ENCODE assay signal across 8 cellular contexts in the genomic region with DNA sequence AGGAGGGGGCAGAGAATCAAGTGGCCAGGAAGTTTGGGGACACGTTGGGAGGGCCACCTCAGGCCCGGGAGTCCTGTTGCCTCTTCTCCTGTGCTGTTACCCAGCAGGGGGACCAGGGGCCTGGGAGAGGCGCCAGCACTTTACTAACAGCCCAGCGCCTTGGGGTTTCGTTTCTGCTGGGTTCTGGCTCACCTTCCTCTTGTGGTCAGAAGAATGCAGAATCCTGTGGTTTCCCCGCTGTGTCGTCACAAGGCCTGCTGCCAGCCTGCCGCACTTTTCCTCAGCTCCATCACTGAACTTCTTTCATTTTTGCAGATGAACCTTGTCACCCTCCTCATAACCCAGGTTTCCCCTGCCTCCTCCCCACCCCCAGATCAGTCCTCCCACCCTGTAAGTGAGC.
DNase-seq lines count a peak whose midpoint lies in the region; ATAC-seq, FAIRE-seq and TF ChIP-seq lines count a peak whose summit lies in the region.

No MANE protein-coding gene starts in this region.

- WGBS in GM12878 (ENCODE audit: insufficient coverage, insufficient replicate concordance, low lambda C conversion rate, missing lambda C conversion rate): 0% methylated on average over 8 of the region's 8 CpGs

- peaks cover 24% of the 10 kb centered on the region for H3K4me1 Mint-ChIP-seq in memory B cell

- TF ChIP-seq RAD21 in GM12878 (IDR thresholded peaks at IDR 0.05; ENCODE audit: insufficient read depth, low read depth, low read length): no peak

- H3K27ac ChIP-seq in AG04450 (ENCODE audit: low read depth, low read length): peak overlapping the region; percentile 94
- peak overlapping the region; percentile 45 for H3K27ac ChIP-seq in GM12878 (ENCODE audit: control insufficient read depth, insufficient read depth)

- peaks cover 24% of the 10 kb centered on the region for H3K4me1 ChIP-seq in GM12878 (ENCODE audit: control insufficient read depth, insufficient read depth, low read length)

- peak overlapping the region; percentile 69 for H3K4me3 Mint-ChIP-seq in memory B cell

- H3K9me3 ChIP-seq in AG04450 (ENCODE audit: control insufficient read depth, insufficient read depth, low read length) (peaks cover 4% of the 10 kb centered on the region), GM12878 (replicated peaks; ENCODE audit: control insufficient read depth, insufficient read depth, low read length) (no peaks in the 10 kb centered on the region; the same call in 2 of the 3 replicates)

- intact Hi-C loops in GM12878 (cut with micrococcal nuclease; ENCODE audit: unreplicated experiment): loop anchor here (5.0 to 10.0 kb wide), 2 partner anchors 33 to 50 kb away; a partner anchor contains a TSS

- CTCF ChIA-PET in AG04450 (lab: Charles Lee) (interaction anchor here (0.5 to 7.8 kb wide), 6 partner anchors 13 to 292 kb away, joined by 3 to 376 read pairs (median 4); no protein-coding TSS in a partner anchor), GM12878 (lab: Yijun Ruan, JAX) (interaction anchor here (0.8 to 8.2 kb wide), 13 partner anchors 16 to 336 kb away, joined by 3 to 245 read pairs (median 4); a partner anchor contains a TSS)

- H3K4me2 ChIP-seq in GM12878 (ENCODE audit: control insufficient read depth, insufficient read depth): peak overlapping the region; percentile 65

- BruUV-seq in GM12878 (replicated peaks; lab: Mats Ljungman, UMichigan): no TSS peak

- no peak for FAIRE-seq in GM12878 (lab: Jason Lieb, UNC)

- H3K9me3 Mint-ChIP-seq in memory B cell: no peaks in the 10 kb centered on the region

- no peaks in the 10 kb centered on the region for H3K36me3 Mint-ChIP-seq in memory B cell

- H3K27ac Mint-ChIP-seq in memory B cell: peak overlapping the region; percentile 73

- SMC1A ChIA-PET in GM12878 (lab: Charles Lee; ENCODE audit: uncharacterized antibody, unreplicated experiment): interaction anchor here (1.0 to 2.5 kb wide), 10 partner anchors 16 to 251 kb away, joined by 3 to 23 read pairs (median 4); no protein-coding TSS in a partner anchor

- POLR2A ChIA-PET in AG04450 (lab: Yijun Ruan, JAX): no interaction called here
- POLR2A ChIA-PET in GM12878 (lab: Charles Lee): no interaction called here

- H3K27me3 Mint-ChIP-seq in memory B cell: no peaks in the 10 kb centered on the region

- H4K20me1 ChIP-seq in GM12878 (ENCODE audit: control insufficient read depth, insufficient read depth): no peaks in the 10 kb centered on the region

- H3K9ac ChIP-seq in GM12878 (ENCODE audit: control insufficient read depth, insufficient read depth, low read length): peak overlapping the region; percentile 38; the same call in 1 of the 2 replicates

- in situ Hi-C loops in GM12878 (cut with MboI): loop anchor here (5.0 kb wide), 1 partner anchor 157 kb away; no protein-coding TSS in a partner anchor

- H3K36me3 ChIP-seq in GM12878 (ENCODE audit: control insufficient read depth in 2 of 2, insufficient read depth in 2 of 2, low read length in 1 of 2): no peaks in the 10 kb centered on the region

- H3K79me2 ChIP-seq in GM12878 (ENCODE audit: control insufficient read depth, insufficient read depth, low read length): no peaks in the 10 kb centered on the region

- no peak for TF ChIP-seq EP300 in GM12878 (IDR thresholded peaks at IDR 0.05; ENCODE audit: borderline replicate concordance in 1 of 2, control insufficient read depth in 1 of 2, low read depth in 2 of 2, low read length in 2 of 2)

- peak; percentile 56 for ATAC-seq in GM19043 (IDR thresholded peaks at IDR 0.05; ENCODE audit: low read depth, unreplicated experiment)
- ATAC-seq in HG03439 (IDR thresholded peaks at IDR 0.05; ENCODE audit: unreplicated experiment): peak; percentile 43
- peak; percentile 76 for ATAC-seq in GM12878
- ATAC-seq in memory B cell (ENCODE audit: low read depth): peak; percentile 74
- ATAC-seq in GM21367 (IDR thresholded peaks at IDR 0.05; ENCODE audit: unreplicated experiment): no peak

- no peaks in the 10 kb centered on the region for H3K27me3 ChIP-seq in AG04450 (ENCODE audit: control insufficient read depth, insufficient read depth, low read length)
- H3K27me3 ChIP-seq in GM12878 (replicated peaks in 1 of 2; ENCODE audit: control insufficient read depth in 2 of 2, insufficient read depth in 2 of 2, low read length in 1 of 2): no peaks in the 10 kb centered on the region

- peak overlapping the region; percentile 54 for H2AFZ ChIP-seq in GM12878 (ENCODE audit: control insufficient read depth, low read depth, low read length)

- H3K4me3 ChIP-seq in AG04450 (ENCODE audit: low read depth, low read length): peak overlapping the region; percentile 18; the same call in 1 of the 2 replicates
- no peak overlapping the region for H3K4me3 ChIP-seq in GM12878

- DNase-seq in AG04450 (ENCODE audit: low read depth, low spot score): peak; percentile 93
- peak in 4 of 5 experiments; percentile 42 to 93 (median 70) for DNase-seq in T-helper 2 cell
- DNase-seq in GM12878 (ENCODE audit: low read depth, low spot score): peak; percentile 45
- DNase-seq in memory B cell (ENCODE audit: low spot score in 2 of 2): peak; percentile 42 to 56
- peak; percentile 44 for DNase-seq in stimulated activated CD8-positive, alpha-beta memory T cell treated with anti-CD3 and anti-CD28 coated beads, Interleukin-7, amount 100 ng/mL, for 24 hours (ENCODE audit: low read depth)

- TF ChIP-seq POLR2A in GM12878 (IDR thresholded peaks at IDR 0.05; ENCODE audit: low read depth, low read length): no peak

- TF ChIP-seq CTCF in AG04450 (IDR thresholded peaks at IDR 0.05; ENCODE audit: low read depth, low read length) (peak; percentile 35), GM12878 (IDR thresholded peaks at IDR 0.05 in 2 of 3, conservative IDR thresholded peaks at IDR 0.05 in 1 of 3; ENCODE audit: control insufficient read depth in 2 of 3, extremely low read depth in 1 of 3, insufficient read depth in 1 of 3, low read depth in 3 of 3, low read length in 3 of 3) (no peak)

- RAD21 ChIA-PET in GM12878 (lab: Charles Lee; ENCODE audit: unreplicated experiment): interaction anchor here (0.7 to 2.4 kb wide), 8 partner anchors 22 to 328 kb away, joined by 3 to 20 read pairs (median 4); no protein-coding TSS in a partner anchor

TF ChIP-seq in GM12878, 131 proteins besides CTCF, POLR2A, EP300 and RAD21 (continues in another document):
- TF ChIP-seq TCF3 (IDR thresholded peaks at IDR 0.05; ENCODE audit: borderline replicate concordance, insufficient read depth, low read depth, low read length) (no peak), MEF2A (IDR thresholded peaks at IDR 0.05; ENCODE audit: insufficient read depth, low read depth, low read length) (no peak), ZNF217 (IDR thresholded peaks at IDR 0.05) (no peak), SRF (IDR thresholded peaks at IDR 0.05; ENCODE audit: low read depth in 2 of 2, low read length in 2 of 2) (no peak), IKZF2 (IDR thresholded peaks at IDR 0.05) (peak; percentile 68 to 77; a peak in 3 of 4 replicates), NR2C1 (IDR thresholded peaks at IDR 0.05) (0 out of 2 replicates have a peak, but pooled peaks have one; percentile 13), SREBF1 (IDR thresholded peaks at IDR 0.05; ENCODE audit: low read length) (no peak), YBX1 (IDR thresholded peaks at IDR 0.05) (no peak), TCF7 (IDR thresholded peaks at IDR 0.05; ENCODE audit: borderline replicate concordance) (no peak), MEF2B (IDR thresholded peaks at IDR 0.05; ENCODE audit: partially characterized antibody, poor library complexity, severe bottlenecking) (peak; percentile 38), POU2F2 (IDR thresholded peaks at IDR 0.05; ENCODE audit: borderline replicate concordance, low read depth, low read length) (no peak), SMC3 (IDR thresholded peaks at IDR 0.05; ENCODE audit: borderline replicate concordance, low read length) (no peak)
- TF ChIP-seq, protein P1, sequence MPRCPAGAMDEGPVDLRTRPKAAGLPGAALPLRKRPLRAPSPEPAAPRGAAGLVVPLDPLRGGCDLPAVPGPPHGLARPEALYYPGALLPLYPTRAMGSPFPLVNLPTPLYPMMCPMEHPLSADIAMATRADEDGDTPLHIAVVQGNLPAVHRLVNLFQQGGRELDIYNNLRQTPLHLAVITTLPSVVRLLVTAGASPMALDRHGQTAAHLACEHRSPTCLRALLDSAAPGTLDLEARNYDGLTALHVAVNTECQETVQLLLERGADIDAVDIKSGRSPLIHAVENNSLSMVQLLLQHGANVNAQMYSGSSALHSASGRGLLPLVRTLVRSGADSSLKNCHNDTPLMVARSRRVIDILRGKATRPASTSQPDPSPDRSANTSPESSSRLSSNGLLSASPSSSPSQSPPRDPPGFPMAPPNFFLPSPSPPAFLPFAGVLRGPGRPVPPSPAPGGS (IDR thresholded peaks at IDR 0.05; ENCODE audit: borderline replicate concordance, insufficient read depth, low read depth, low read length, poor library complexity, severe bottlenecking): no peak
- TF ChIP-seq, protein P2, sequence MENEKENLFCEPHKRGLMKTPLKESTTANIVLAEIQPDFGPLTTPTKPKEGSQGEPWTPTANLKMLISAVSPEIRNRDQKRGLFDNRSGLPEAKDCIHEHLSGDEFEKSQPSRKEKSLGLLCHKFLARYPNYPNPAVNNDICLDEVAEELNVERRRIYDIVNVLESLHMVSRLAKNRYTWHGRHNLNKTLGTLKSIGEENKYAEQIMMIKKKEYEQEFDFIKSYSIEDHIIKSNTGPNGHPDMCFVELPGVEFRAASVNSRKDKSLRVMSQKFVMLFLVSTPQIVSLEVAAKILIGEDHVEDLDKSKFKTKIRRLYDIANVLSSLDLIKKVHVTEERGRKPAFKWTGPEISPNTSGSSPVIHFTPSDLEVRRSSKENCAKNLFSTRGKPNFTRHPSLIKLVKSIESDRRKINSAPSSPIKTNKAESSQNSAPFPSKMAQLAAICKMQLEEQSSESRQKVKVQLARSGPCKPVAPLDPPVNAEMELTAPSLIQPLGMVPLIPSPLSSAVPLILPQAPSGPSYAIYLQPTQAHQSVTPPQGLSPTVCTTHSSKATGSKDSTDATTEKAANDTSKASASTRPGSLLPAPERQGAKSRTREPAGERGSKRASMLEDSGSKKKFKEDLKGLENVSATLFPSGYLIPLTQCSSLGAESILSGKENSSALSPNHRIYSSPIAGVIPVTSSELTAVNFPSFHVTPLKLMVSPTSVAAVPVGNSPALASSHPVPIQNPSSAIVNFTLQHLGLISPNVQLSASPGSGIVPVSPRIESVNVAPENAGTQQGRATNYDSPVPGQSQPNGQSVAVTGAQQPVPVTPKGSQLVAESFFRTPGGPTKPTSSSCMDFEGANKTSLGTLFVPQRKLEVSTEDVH (IDR thresholded peaks at IDR 0.05; ENCODE audit: low read depth, partially characterized antibody): no peak
